10 cellular contexts compared by ENCODE assay signal in genomic region chr18:8730080-8730827, GRCh38. TPM values are rescaled to one million over a fixed set of nuclear protein-coding genes. Genes with fewer than 3 reads are reported as not detected.
DNase-seq lines count a peak whose midpoint lies in the region; ATAC-seq, FAIRE-seq and TF ChIP-seq lines count a peak whose summit lies in the region.
"Had no signal": no experiment of that assay in that cellular context is flagged by ENCODE, and none has a peak within 500 bp of the region (broad histone marks: within the 10 kb centered on the region; RNA-seq: fewer than 3 reads in every experiment).

No MANE protein-coding gene starts in this region.

- H3K27me3 Mint-ChIP-seq in WTC11 (ENCODE audit: low read depth) = no peaks in the 10 kb centered on the region
- no peaks in the 10 kb centered on the region for H3K27me3 Mint-ChIP-seq in activated naive CD8-positive, alpha-beta T cell treated with anti-CD3 and anti-CD28 coated beads for 36 hours
- no peaks in the 10 kb centered on the region for H3K27me3 Mint-ChIP-seq in activated CD4-positive, alpha-beta memory T cell treated with anti-CD3 and anti-CD28 coated beads, Interleukin-2, amount 10 ng/mL, durations not matched to agents 7 days and 5 days

- CTCF ChIA-PET in WTC11 (lab: Charles Lee) = no interaction called here
- CTCF ChIA-PET in activated CD4-positive, alpha-beta memory T cell treated with anti-CD3 and anti-CD28 coated beads, Interleukin-2, amount 10 ng/mL, durations not matched to agents 7 days and 5 days (lab: Charles Lee) = no interaction called here

- H3K9me3 ChIP-seq in stomach smooth muscle (ENCODE audit: control insufficient read depth in 2 of 2, low read length in 2 of 2) = no peaks in the 10 kb centered on the region
- H3K9me3 ChIP-seq: neutrophil, vagina had no signal

- H3K27ac Mint-ChIP-seq in WTC11 = peak overlapping the region; percentile 77
- no peak overlapping the region for H3K27ac Mint-ChIP-seq in activated naive CD8-positive, alpha-beta T cell treated with anti-CD3 and anti-CD28 coated beads for 36 hours
- no peak overlapping the region for H3K27ac Mint-ChIP-seq in activated CD4-positive, alpha-beta memory T cell treated with anti-CD3 and anti-CD28 coated beads, Interleukin-2, amount 10 ng/mL, durations not matched to agents 7 days and 5 days

- peaks cover 31% of the 10 kb centered on the region for H3K4me1 ChIP-seq in stomach smooth muscle (ENCODE audit: control insufficient read depth, insufficient read depth, low read length)

- peaks cover 3% of the 10 kb centered on the region for H3K9me3 Mint-ChIP-seq in WTC11
- peaks cover 2% of the 10 kb centered on the region for H3K9me3 Mint-ChIP-seq in activated naive CD8-positive, alpha-beta T cell treated with anti-CD3 and anti-CD28 coated beads for 36 hours
- peaks cover 2% of the 10 kb centered on the region for H3K9me3 Mint-ChIP-seq in activated CD4-positive, alpha-beta memory T cell treated with anti-CD3 and anti-CD28 coated beads, Interleukin-2, amount 10 ng/mL, durations not matched to agents 7 days and 5 days

- peak; percentile 31 for FAIRE-seq in HTR-8/SVneo (lab: Jason Lieb, UNC)

- peak overlapping the region in 1 of 2 donors; percentile 40 for H3K4me3 ChIP-seq in stomach smooth muscle (ENCODE audit: low read length in 2 of 2)
- H3K4me3 ChIP-seq: vagina had no signal

- H3K9ac ChIP-seq in stomach smooth muscle (ENCODE audit: low read length in 2 of 2) = peak overlapping the region in 1 of 2 donors; percentile 1

- no peak for ATAC-seq in WTC11
- ATAC-seq in HG02885 (IDR thresholded peaks at IDR 0.05; ENCODE audit: poor library complexity, unreplicated experiment) = no peak

- H3K36me3 Mint-ChIP-seq in WTC11 = peaks cover 41% of the 10 kb centered on the region
- no peaks in the 10 kb centered on the region for H3K36me3 Mint-ChIP-seq in activated naive CD8-positive, alpha-beta T cell treated with anti-CD3 and anti-CD28 coated beads for 36 hours
- H3K36me3 Mint-ChIP-seq in activated CD4-positive, alpha-beta memory T cell treated with anti-CD3 and anti-CD28 coated beads, Interleukin-2, amount 10 ng/mL, durations not matched to agents 7 days and 5 days (ENCODE audit: low read depth) = no peaks in the 10 kb centered on the region

- peak overlapping the region; percentile 66 for H3K27ac ChIP-seq in stomach smooth muscle (ENCODE audit: low read length)
- H3K27ac ChIP-seq: neutrophil, vagina had no signal

- DNase-seq in HTR-8/SVneo (ENCODE audit: insufficient read length, low spot score) = peak; percentile 73
- no peak for DNase-seq in WTC11 (ENCODE audit: low spot score)
- peak; percentile 63 for DNase-seq in islet precursor cell
- no peak for DNase-seq in activated naive CD8-positive, alpha-beta T cell treated with anti-CD3 and anti-CD28 coated beads for 36 hours
- no peak for DNase-seq in AML-193 (lab: John Stamatoyannopoulos, UW)
- DNase-seq in activated CD4-positive, alpha-beta memory T cell treated with anti-CD3 and anti-CD28 coated beads, Interleukin-2, amount 10 ng/mL, durations not matched to agents 7 days and 5 days = no peak

- H3K4me3 Mint-ChIP-seq in WTC11 = no peak overlapping the region
- no peak overlapping the region for H3K4me3 Mint-ChIP-seq in activated naive CD8-positive, alpha-beta T cell treated with anti-CD3 and anti-CD28 coated beads for 36 hours
- H3K4me3 Mint-ChIP-seq in activated CD4-positive, alpha-beta memory T cell treated with anti-CD3 and anti-CD28 coated beads, Interleukin-2, amount 10 ng/mL, durations not matched to agents 7 days and 5 days = no peak overlapping the region

- no peaks in the 10 kb centered on the region for H3K27me3 ChIP-seq in stomach smooth muscle (ENCODE audit: control insufficient read depth in 1 of 2, insufficient read depth in 2 of 2, low read length in 2 of 2)
- H3K27me3 ChIP-seq: vagina had no signal

- peaks cover 2 to 10% of the 10 kb centered on the region in 2 donors for H3K36me3 ChIP-seq in stomach smooth muscle (ENCODE audit: control insufficient read depth in 2 of 2, insufficient read depth in 2 of 2, low read length in 2 of 2)
- H3K36me3 ChIP-seq: neutrophil, vagina had no signal

- H3K4me1 Mint-ChIP-seq in WTC11 = peaks cover 34% of the 10 kb centered on the region
- H3K4me1 Mint-ChIP-seq in activated naive CD8-positive, alpha-beta T cell treated with anti-CD3 and anti-CD28 coated beads for 36 hours = peaks cover 1% of the 10 kb centered on the region
- no peaks in the 10 kb centered on the region for H3K4me1 Mint-ChIP-seq in activated CD4-positive, alpha-beta memory T cell treated with anti-CD3 and anti-CD28 coated beads, Interleukin-2, amount 10 ng/mL, durations not matched to agents 7 days and 5 days

- no peak for TF ChIP-seq CTCF in WTC11 (IDR thresholded peaks at IDR 0.05)

- POLR2A ChIA-PET in WTC11 (lab: Charles Lee) = no interaction called here
- POLR2A ChIA-PET in activated CD4-positive, alpha-beta memory T cell treated with anti-CD3 and anti-CD28 coated beads, Interleukin-2, amount 10 ng/mL, durations not matched to agents 7 days and 5 days (lab: Charles Lee) = no interaction called here

TF ChIP-seq in WTC11, 78 proteins besides CTCF, POLR2A, EP300 and RAD21:
- TF ChIP-seq JUN (CRISPR knock-in tag; IDR thresholded peaks at IDR 0.05) (no peak), GABPB1 (CRISPR knock-in tag; IDR thresholded peaks at IDR 0.05) (0 out of 2 replicates have a peak, but pooled peaks have one; percentile 11)

RNA-seq across cellular contexts. Expression of gene MTCL1, which starts 24.9 kb away (rescaled TPM):
- 50.0 to 64.3 TPM (median 52.9 TPM) in 3 replicates for total RNA-seq in WTC11 (2021)
- under 1 TPM; 0.14 to 0.43 TPM for total RNA-seq in activated naive CD8-positive, alpha-beta T cell treated with anti-CD3 and anti-CD28 coated beads for 36 hours
- 1 to 10 TPM in 1 of 2 experiments, under 1 TPM in 1; 0.75 to 1.1 TPM for total RNA-seq in activated CD4-positive, alpha-beta memory T cell treated with anti-CD3 and anti-CD28 coated beads, Interleukin-2, amount 10 ng/mL, durations not matched to agents 7 days and 5 days

Comparison
In these comparisons a context has a peak if more than half of its experiments do, and no peak if none do; other contexts are left out.
1. DNase-seq: peak in HTR-8/SVneo (single experiment) and islet precursor cell (single experiment); none in WTC11 (single experiment), activated naive CD8-positive, alpha-beta T cell treated with anti-CD3 and anti-CD28 coated beads for 36 hours (single experiment), AML-193 (0 of 2) and activated CD4-positive, alpha-beta memory T cell treated with anti-CD3 and anti-CD28 coated beads, Interleukin-2, amount 10 ng/mL, durations not matched to agents 7 days and 5 days (single experiment).
2. RNA of gene MTCL1, which starts 24.9 kb away (total RNA-seq): 50.0 to 64.3 TPM in WTC11; 0.75 to 1.1 TPM in activated CD4-positive, alpha-beta memory T cell treated with anti-CD3 and anti-CD28 coated beads, Interleukin-2, amount 10 ng/mL, durations not matched to agents 7 days and 5 days and 0.14 to 0.43 TPM in activated naive CD8-positive, alpha-beta T cell treated with anti-CD3 and anti-CD28 coated beads for 36 hours; every median in the first group is over 10 times any median in the second.